Comparison of ENCODE assay signal across 7 cellular contexts in the genomic region with DNA sequence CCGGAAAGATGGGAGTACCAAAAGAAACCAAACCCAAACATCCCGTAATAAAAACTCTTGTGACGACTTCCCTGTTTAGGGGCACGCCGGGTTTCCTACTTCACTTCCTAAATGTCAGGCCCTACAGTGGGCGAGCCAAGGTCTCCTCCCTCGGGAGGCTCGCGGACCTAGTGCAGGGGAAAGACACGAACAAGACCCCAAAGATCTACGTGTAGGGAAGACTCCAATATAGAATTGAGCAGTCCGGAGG. TPM values are rescaled to one million over a fixed set of nuclear protein-coding genes. Genes with fewer than 3 reads are reported as not detected.
DNase-seq lines count a peak whose midpoint lies in the region; ATAC-seq and TF ChIP-seq lines count a peak whose summit lies in the region.

No MANE protein-coding gene starts in this region.

- no peak for TF ChIP-seq CTCF in parathyroid adenoma (IDR thresholded peaks at IDR 0.05)

- DNase-seq in activated T-helper 1 cell treated with anti-CD3 and anti-CD28 coated beads, Interleukin-12 subunit alpha, Interleukin-12 subunit beta, Interleukin-2, Interleukin-4 antibody, amounts not matched to agents 30 ng/mL and 10 ng/mL and 1 ng/mL, durations not matched to agents 14 hours and 24 hours and 36 hours (ENCODE audit: low spot score) = peak; percentile 11
- peak in 23 of 42 donors; percentile 18 to 71 (median 41) for DNase-seq in head of caudate nucleus

- H3K4me1 ChIP-seq in ES-I3 (ENCODE audit: insufficient read depth, low read length) (peaks cover 8% of the 10 kb centered on the region), parathyroid adenoma (peaks cover 3% of the 10 kb centered on the region)

- no peaks in the 10 kb centered on the region for H3K36me3 ChIP-seq in ES-I3 (ENCODE audit: insufficient read depth, low read length)
- no peaks in the 10 kb centered on the region for H3K36me3 ChIP-seq in parathyroid adenoma (ENCODE audit: control insufficient read depth, insufficient read depth, low read length)

- H3K36me3 Mint-ChIP-seq in activated T-helper 1 cell treated with anti-CD3 and anti-CD28 coated beads, Interleukin-12 subunit alpha, Interleukin-12 subunit beta, Interleukin-2, Interleukin-4 antibody, amounts not matched to agents 30 ng/mL and 10 ng/mL and 1 ng/mL, durations not matched to agents 14 hours and 24 hours and 36 hours (ENCODE audit: low read depth) = no peaks in the 10 kb centered on the region

- no peaks in the 10 kb centered on the region for H3K27me3 Mint-ChIP-seq in activated T-helper 1 cell treated with anti-CD3 and anti-CD28 coated beads, Interleukin-12 subunit alpha, Interleukin-12 subunit beta, Interleukin-2, Interleukin-4 antibody, amounts not matched to agents 30 ng/mL and 10 ng/mL and 1 ng/mL, durations not matched to agents 14 hours and 24 hours and 36 hours (ENCODE audit: insufficient read depth)

- peak overlapping the region; percentile 77 for H3K4me2 ChIP-seq in parathyroid adenoma (ENCODE audit: low read length)

- no peaks in the 10 kb centered on the region for H3K9me3 ChIP-seq in ES-I3 (ENCODE audit: control insufficient read depth, insufficient read depth, low read length)
- H3K9me3 ChIP-seq in parathyroid adenoma (ENCODE audit: control insufficient read depth, low read length) = no peaks in the 10 kb centered on the region

- peak overlapping the region; percentile 99 for H3K4me3 Mint-ChIP-seq in activated T-helper 1 cell treated with anti-CD3 and anti-CD28 coated beads, Interleukin-12 subunit alpha, Interleukin-12 subunit beta, Interleukin-2, Interleukin-4 antibody, amounts not matched to agents 30 ng/mL and 10 ng/mL and 1 ng/mL, durations not matched to agents 14 hours and 24 hours and 36 hours

- H3K27ac ChIP-seq in parathyroid adenoma = peak overlapping the region; percentile 90

- H3K27me3 ChIP-seq in parathyroid adenoma (ENCODE audit: control insufficient read depth, insufficient read depth, low read length) = no peaks in the 10 kb centered on the region

- peak overlapping the region; percentile 96 for H2AFZ ChIP-seq in parathyroid adenoma

- peaks cover 42% of the 10 kb centered on the region for H3K4me1 Mint-ChIP-seq in activated T-helper 1 cell treated with anti-CD3 and anti-CD28 coated beads, Interleukin-12 subunit alpha, Interleukin-12 subunit beta, Interleukin-2, Interleukin-4 antibody, amounts not matched to agents 30 ng/mL and 10 ng/mL and 1 ng/mL, durations not matched to agents 14 hours and 24 hours and 36 hours (ENCODE audit: low read depth)

- H3K27ac Mint-ChIP-seq in activated T-helper 1 cell treated with anti-CD3 and anti-CD28 coated beads, Interleukin-12 subunit alpha, Interleukin-12 subunit beta, Interleukin-2, Interleukin-4 antibody, amounts not matched to agents 30 ng/mL and 10 ng/mL and 1 ng/mL, durations not matched to agents 14 hours and 24 hours and 36 hours = peak overlapping the region; percentile 97

- H3K9me3 Mint-ChIP-seq in activated T-helper 1 cell treated with anti-CD3 and anti-CD28 coated beads, Interleukin-12 subunit alpha, Interleukin-12 subunit beta, Interleukin-2, Interleukin-4 antibody, amounts not matched to agents 30 ng/mL and 10 ng/mL and 1 ng/mL, durations not matched to agents 14 hours and 24 hours and 36 hours = no peaks in the 10 kb centered on the region

- TF ChIP-seq RAD21 in Ishikawa (IDR thresholded peaks at IDR 0.05; ENCODE audit: low read depth) = no peak

- H3K9ac ChIP-seq in ES-I3 (ENCODE audit: low read depth, low read length) = peak overlapping the region; percentile 83
- peak overlapping the region; percentile 55 for H3K9ac ChIP-seq in parathyroid adenoma

- peak overlapping the region; percentile 86 for H3K4me3 ChIP-seq in parathyroid adenoma (ENCODE audit: low read depth, low read length)

- TF ChIP-seq EP300 in Ishikawa (IDR thresholded peaks at IDR 0.05; ENCODE audit: borderline replicate concordance) = no peak

- ATAC-seq in GM21423 (IDR thresholded peaks at IDR 0.05; ENCODE audit: unreplicated experiment) = peak; percentile 20
- ATAC-seq in HG03457 (IDR thresholded peaks at IDR 0.05; ENCODE audit: unreplicated experiment) = no peak

- intact Hi-C loops in activated T-helper 1 cell treated with anti-CD3 and anti-CD28 coated beads, Interleukin-12 subunit alpha, Interleukin-12 subunit beta, Interleukin-2, Interleukin-4 antibody, amounts not matched to agents 30 ng/mL and 10 ng/mL and 1 ng/mL, durations not matched to agents 14 hours and 24 hours and 36 hours (cut with micrococcal nuclease) = loop anchor here (1.0 to 10.0 kb wide), 9 partner anchors 16 to 1278 kb away; a partner anchor contains a TSS
- intact Hi-C loops in head of caudate nucleus (cut with DNase I) = loop anchor here (2.0 kb wide), 1 partner anchor 65 kb away; a partner anchor contains a TSS

- peaks cover 20% of the 10 kb centered on the region for H3K79me2 ChIP-seq in parathyroid adenoma

TF ChIP-seq in Ishikawa, 13 proteins besides CTCF, POLR2A, EP300 and RAD21:
- TF ChIP-seq CREB1 (IDR thresholded peaks at IDR 0.05; ENCODE audit: low read depth) (0 out of 2 replicates have a peak, but pooled peaks have one; percentile 24), TEAD4 (IDR thresholded peaks at IDR 0.05) (no peak)

RNA-seq across cellular contexts. Expression of a gene that starts 0.6 kb away (rescaled TPM):
- 27.3 and 27.5 TPM in 2 replicates for total RNA-seq in activated T-helper 1 cell treated with anti-CD3 and anti-CD28 coated beads, Interleukin-12 subunit alpha, Interleukin-12 subunit beta, Interleukin-2, Interleukin-4 antibody, amounts not matched to agents 30 ng/mL and 10 ng/mL and 1 ng/mL, durations not matched to agents 14 hours and 24 hours and 36 hours

RNA-seq across cellular contexts. Expression of a gene that starts 15.7 kb away (rescaled TPM):
- total RNA-seq in activated T-helper 1 cell treated with anti-CD3 and anti-CD28 coated beads, Interleukin-12 subunit alpha, Interleukin-12 subunit beta, Interleukin-2, Interleukin-4 antibody, amounts not matched to agents 30 ng/mL and 10 ng/mL and 1 ng/mL, durations not matched to agents 14 hours and 24 hours and 36 hours = 73.3 and 83.5 TPM in 2 replicates

RNA-seq across cellular contexts. Expression of a gene that starts 16.0 kb away (rescaled TPM):
- total RNA-seq in activated T-helper 1 cell treated with anti-CD3 and anti-CD28 coated beads, Interleukin-12 subunit alpha, Interleukin-12 subunit beta, Interleukin-2, Interleukin-4 antibody, amounts not matched to agents 30 ng/mL and 10 ng/mL and 1 ng/mL, durations not matched to agents 14 hours and 24 hours and 36 hours = 103 and 104 TPM in 2 replicates
